20 cellular contexts compared by ENCODE assay signal in the genomic region with DNA sequence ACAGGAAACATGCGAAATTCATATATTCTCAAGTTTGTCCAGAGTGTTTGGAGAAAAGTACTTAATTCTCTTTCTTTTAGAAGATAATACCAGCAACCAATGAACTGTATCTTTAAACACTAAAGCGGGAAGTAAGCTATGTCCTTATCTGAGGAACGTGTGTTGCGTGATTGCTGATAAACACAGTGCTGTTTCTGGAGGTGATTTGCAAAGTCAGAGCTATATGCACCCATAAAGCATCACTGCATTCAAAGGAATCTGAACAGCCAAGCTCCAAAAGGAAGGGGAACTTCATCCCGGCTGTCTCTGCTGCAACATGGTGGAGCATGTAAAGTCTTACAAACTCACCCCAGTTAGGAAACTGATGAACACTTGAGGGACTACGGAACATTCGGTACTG.
DNase-seq lines count a peak whose midpoint lies in the region; FAIRE-seq and TF ChIP-seq lines count a peak whose summit lies in the region.
"Had no signal": no experiment of that assay in that cellular context is flagged by ENCODE, and none has a peak within 500 bp of the region (broad histone marks: within the 10 kb centered on the region; RNA-seq: fewer than 3 reads in every experiment).

No MANE protein-coding gene starts in this region.

- H3K4me3 ChIP-seq in fibroblast of villous mesenchyme (ENCODE audit: low read depth, low read length) (no peak overlapping the region), trophoblast cell (ENCODE audit: low read depth, low read length) (no peak overlapping the region), HAP-1 (no peak overlapping the region)
- H3K4me3 ChIP-seq: GM23248 had no signal

- no peak overlapping the region for H2AFZ ChIP-seq in trophoblast cell (ENCODE audit: insufficient read depth, low read length, poor library complexity)
- H2AFZ ChIP-seq: GM23248 had no signal

- no peak overlapping the region for H3K14ac ChIP-seq in trophoblast cell (ENCODE audit: low read length)

- H3K23ac ChIP-seq in trophoblast cell (ENCODE audit: low read length): no peak overlapping the region

- no peak overlapping the region for H3K4ac ChIP-seq in trophoblast cell (ENCODE audit: low read depth, low read length)

- H4K8ac ChIP-seq in trophoblast cell (ENCODE audit: low read depth, low read length): no peak overlapping the region

- H3K18ac ChIP-seq in trophoblast cell (ENCODE audit: low read length): no peak overlapping the region

- H3K4me2 ChIP-seq in trophoblast cell (ENCODE audit: low read length): no peak overlapping the region

- DNase-seq in OCI-M1 (lab: John Stamatoyannopoulos, UW): peak; percentile 10
- peak; percentile 68 for DNase-seq in fibroblast of villous mesenchyme (ENCODE audit: low read depth)
- no peak for DNase-seq in trophoblast cell
- no peak for DNase-seq in HAP-1 (ENCODE audit: low spot score in 2 of 2)
- DNase-seq in inferior parietal cortex (ENCODE audit: extremely low spot score): no peak
- DNase-seq in D721Med (ENCODE audit: insufficient read length, low spot score): no peak
- DNase-seq: ACHN; BE2C; C1 segment of cervical spinal cord; CD4-positive, CD25-positive, alpha-beta regulatory T cell; CD8-positive, alpha-beta memory T cell; COR-L47; DMS79 treated with DMSO at 0.1 percent for 48 hours; GF-D8; GM23248; HCEC 1CT; KG1 had no signal

- peaks cover 2 to 6% of the 10 kb centered on the region in 2 experiments for H3K4me1 ChIP-seq in trophoblast cell (ENCODE audit: control insufficient read depth in 1 of 2, insufficient read depth in 2 of 2, low read length in 2 of 2)
- H3K4me1 ChIP-seq in HAP-1: no peaks in the 10 kb centered on the region
- H3K4me1 ChIP-seq: BE2C had no signal

- no peak overlapping the region for H3K9ac ChIP-seq in trophoblast cell (ENCODE audit: low read length)
- H3K9ac ChIP-seq: GM23248 had no signal

- H2BK120ac ChIP-seq in trophoblast cell (ENCODE audit: insufficient read depth, low read length, poor library complexity): no peak overlapping the region

- no peak for FAIRE-seq in D721Med (lab: Jason Lieb, UNC)
- FAIRE-seq: A204.1, HTR-8/SVneo had no signal

- no CpG with 5 or more reads among the region's 7 CpGs for WGBS in trophoblast cell (ENCODE audit: extremely low coverage, insufficient coverage, insufficient read length)

- H3K9me3 ChIP-seq in trophoblast cell (ENCODE audit: insufficient read depth, low read depth, low read length): no peaks in the 10 kb centered on the region
- H3K9me3 ChIP-seq in HAP-1: no peaks in the 10 kb centered on the region
- H3K9me3 ChIP-seq: BE2C had no signal

- no peak overlapping the region for H2AK5ac ChIP-seq in trophoblast cell (ENCODE audit: low read length)

- H2BK5ac ChIP-seq in trophoblast cell (ENCODE audit: low read depth, low read length, poor library complexity): no peak overlapping the region

- peak overlapping the region; percentile 7 for H4K91ac ChIP-seq in trophoblast cell (ENCODE audit: low read depth, low read length)

- H4K12ac ChIP-seq in trophoblast cell (ENCODE audit: low read depth, low read length): no peak overlapping the region

- H3K36me3 ChIP-seq in trophoblast cell (ENCODE audit: control insufficient read depth in 1 of 2, insufficient read depth in 2 of 2, low read length in 2 of 2) (no peaks in the 10 kb centered on the region), HAP-1 (replicated peaks) (no peaks in the 10 kb centered on the region)
- H3K36me3 ChIP-seq: BE2C had no signal

- no peak overlapping the region for H3K27ac ChIP-seq in trophoblast cell (ENCODE audit: low read depth, low read length)
- H3K27ac ChIP-seq: GM23248, HL-60 had no signal

- H2BK12ac ChIP-seq in trophoblast cell (ENCODE audit: low read length): peak overlapping the region; percentile 73

- peaks cover 1% of the 10 kb centered on the region for H3K79me2 ChIP-seq in trophoblast cell (ENCODE audit: control insufficient read depth, insufficient read depth, low read length, poor library complexity)

- H3K79me1 ChIP-seq in trophoblast cell (ENCODE audit: low read length): peaks cover 13% of the 10 kb centered on the region

- TF ChIP-seq CTCF in fibroblast of villous mesenchyme (IDR thresholded peaks at IDR 0.05; ENCODE audit: insufficient read depth, low read depth, low read length): no peak
- no peak for TF ChIP-seq CTCF in D721Med (IDR thresholded peaks at IDR 0.05; ENCODE audit: insufficient read depth, missing control alignments)

- in situ Hi-C loops in HAP-1 (cut with MboI; ENCODE audit: low sequenced_read_pairs): no loop called here

- H3K27me3 ChIP-seq in trophoblast cell (ENCODE audit: insufficient read depth, low read length): no peaks in the 10 kb centered on the region
- H3K27me3 ChIP-seq in HAP-1 (ENCODE audit: low read depth): no peaks in the 10 kb centered on the region
- H3K27me3 ChIP-seq: BE2C had no signal

Comparison
In these comparisons a context has a peak if more than half of its experiments do, and no peak if none do; other contexts are left out.
1. DNase-seq: peak in OCI-M1 (single experiment) and fibroblast of villous mesenchyme (single experiment); none in trophoblast cell (0 of 2), HAP-1 (0 of 2), inferior parietal cortex (single experiment) and D721Med (single experiment).